Comparison of ENCODE assay signal across 3 cellular contexts in the genomic region with DNA sequence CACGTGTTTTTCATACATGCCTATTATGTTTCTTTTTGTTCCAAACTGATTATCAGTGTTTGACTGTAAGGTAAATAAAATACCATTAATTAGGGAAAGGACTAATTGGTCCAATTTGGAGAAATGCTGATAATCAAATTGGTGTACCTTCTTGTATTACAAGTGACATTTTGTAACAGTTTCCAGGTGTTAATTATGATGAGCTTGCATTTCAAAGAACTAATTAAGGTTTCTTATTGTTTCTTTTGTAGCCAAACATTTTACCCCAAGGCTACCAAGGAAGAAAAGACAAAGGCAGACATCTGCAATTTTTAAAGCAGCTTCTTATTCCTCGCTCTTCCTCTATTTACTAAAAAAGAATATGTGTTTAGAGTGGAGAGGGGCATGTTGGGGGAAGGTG.
TF ChIP-seq lines count a peak whose summit lies in the region.

No MANE protein-coding gene starts in this region.

TF ChIP-seq in HepG2, 621 proteins besides CTCF, POLR2A, EP300 and RAD21:
- TF ChIP-seq MAFF (IDR thresholded peaks at IDR 0.05; ENCODE audit: low read depth, low read length): peak; percentile 79
- TF ChIP-seq ZNF331 (CRISPR knock-in tag; IDR thresholded peaks at IDR 0.05): no peak
- peak; percentile 59 to 85; a peak in 3 of 4 replicates for TF ChIP-seq MAFK (conservative IDR thresholded peaks at IDR 0.05 in 1 of 2, IDR thresholded peaks at IDR 0.05 in 1 of 2; ENCODE audit: low read length in 2 of 2)
- TF ChIP-seq, protein P1, sequence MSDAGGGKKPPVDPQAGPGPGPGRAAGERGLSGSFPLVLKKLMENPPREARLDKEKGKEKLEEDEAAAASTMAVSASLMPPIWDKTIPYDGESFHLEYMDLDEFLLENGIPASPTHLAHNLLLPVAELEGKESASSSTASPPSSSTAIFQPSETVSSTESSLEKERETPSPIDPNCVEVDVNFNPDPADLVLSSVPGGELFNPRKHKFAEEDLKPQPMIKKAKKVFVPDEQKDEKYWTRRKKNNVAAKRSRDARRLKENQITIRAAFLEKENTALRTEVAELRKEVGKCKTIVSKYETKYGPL (CRISPR knock-in tag; IDR thresholded peaks at IDR 0.05): no peak

TF ChIP-seq in IMR-90, 13 proteins besides CTCF, POLR2A, EP300 and RAD21:
- no peak for TF ChIP-seq NFE2L2 (IDR thresholded peaks at IDR 0.05; ENCODE audit: low read depth, low read length)
- peak; percentile 77 for TF ChIP-seq MAFK (IDR thresholded peaks at IDR 0.05; ENCODE audit: low read depth, low read length)

TF ChIP-seq in H1, 55 proteins besides CTCF, POLR2A, EP300 and RAD21:
- TF ChIP-seq RFX5 (IDR thresholded peaks at IDR 0.05; ENCODE audit: borderline replicate concordance, low read depth, low read length) (no peak), MAFK (IDR thresholded peaks at IDR 0.05; ENCODE audit: low read depth, low read length) (peak; percentile 14; the same call in 1 of the 2 replicates), SIX5 (IDR thresholded peaks at IDR 0.05; ENCODE audit: low read depth, low read length) (no peak)
TF ChIP-seq in H1: peak in this region for 1.
